ENCODE assay signal across 1 cellular context in the genomic region with DNA sequence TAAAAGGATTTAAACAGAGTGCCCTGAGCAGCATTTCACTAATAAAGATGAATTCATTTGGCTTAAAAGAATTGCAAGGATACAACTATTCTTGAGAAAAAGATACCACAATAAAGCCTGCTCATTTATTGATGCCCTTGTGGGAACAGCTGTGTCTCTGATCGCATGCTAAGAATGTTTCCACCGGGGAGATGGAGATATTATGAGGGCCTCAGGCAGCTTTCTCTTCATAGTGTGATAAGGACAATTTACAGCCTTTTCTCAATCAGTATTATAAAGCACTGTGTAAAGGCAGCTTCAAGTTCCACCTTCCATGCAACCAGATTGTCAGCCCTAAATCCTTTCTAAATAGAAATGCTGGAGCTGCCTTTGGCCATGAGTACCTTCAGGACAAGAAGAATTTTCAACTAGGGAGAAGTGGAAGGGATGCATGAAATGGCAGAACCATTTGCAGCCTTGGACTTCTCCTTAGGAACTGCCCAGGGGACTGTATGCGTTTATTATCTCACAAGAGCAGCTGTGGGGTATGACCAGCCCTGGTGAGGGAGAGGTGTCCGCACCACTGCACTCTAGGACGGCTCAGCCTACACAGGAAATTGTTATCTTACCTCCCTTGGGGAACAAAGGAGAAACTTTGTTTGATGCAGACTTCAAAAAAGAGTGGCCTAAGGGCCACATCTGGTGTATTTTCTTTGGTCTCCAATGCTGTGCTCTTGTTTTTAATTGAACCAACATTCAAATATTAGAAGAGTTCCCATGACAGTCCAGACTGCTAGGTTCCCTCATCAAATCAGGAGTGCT.
A peak's percentile ranks its signal among the peaks of the same experiment; 100 is the strongest.
TF ChIP-seq lines count a peak whose summit lies in the region.

No MANE protein-coding gene starts in this region.

TF ChIP-seq in K562, 482 proteins besides CTCF, POLR2A, EP300 and RAD21 (continued from another document and continues in another):
- TF ChIP-seq, protein P1, sequence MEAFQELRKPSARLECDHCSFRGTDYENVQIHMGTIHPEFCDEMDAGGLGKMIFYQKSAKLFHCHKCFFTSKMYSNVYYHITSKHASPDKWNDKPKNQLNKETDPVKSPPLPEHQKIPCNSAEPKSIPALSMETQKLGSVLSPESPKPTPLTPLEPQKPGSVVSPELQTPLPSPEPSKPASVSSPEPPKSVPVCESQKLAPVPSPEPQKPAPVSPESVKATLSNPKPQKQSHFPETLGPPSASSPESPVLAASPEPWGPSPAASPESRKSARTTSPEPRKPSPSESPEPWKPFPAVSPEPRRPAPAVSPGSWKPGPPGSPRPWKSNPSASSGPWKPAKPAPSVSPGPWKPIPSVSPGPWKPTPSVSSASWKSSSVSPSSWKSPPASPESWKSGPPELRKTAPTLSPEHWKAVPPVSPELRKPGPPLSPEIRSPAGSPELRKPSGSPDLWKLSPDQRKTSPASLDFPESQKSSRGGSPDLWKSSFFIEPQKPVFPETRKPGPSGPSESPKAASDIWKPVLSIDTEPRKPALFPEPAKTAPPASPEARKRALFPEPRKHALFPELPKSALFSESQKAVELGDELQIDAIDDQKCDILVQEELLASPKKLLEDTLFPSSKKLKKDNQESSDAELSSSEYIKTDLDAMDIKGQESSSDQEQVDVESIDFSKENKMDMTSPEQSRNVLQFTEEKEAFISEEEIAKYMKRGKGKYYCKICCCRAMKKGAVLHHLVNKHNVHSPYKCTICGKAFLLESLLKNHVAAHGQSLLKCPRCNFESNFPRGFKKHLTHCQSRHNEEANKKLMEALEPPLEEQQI (IDR thresholded peaks at IDR 0.05) = 0 out of 2 replicates have a peak, but pooled peaks have one; percentile 39
- TF ChIP-seq ZNF124 (CRISPR knock-in tag; IDR thresholded peaks at IDR 0.05) (no peak), SFPQ (IDR thresholded peaks at IDR 0.05; ENCODE audit: low read depth, low read length) (no peak), ARID1B (IDR thresholded peaks at IDR 0.05) (peak; percentile 94), BRD9 (IDR thresholded peaks at IDR 0.05; ENCODE audit: low read depth, partially characterized antibody) (peak; percentile 25), SOX6 (IDR thresholded peaks at IDR 0.05) (peak; percentile 92), MEF2D (tag; conservative IDR thresholded peaks at IDR 0.05; ENCODE audit: low read depth) (no peak), MXI1 (IDR thresholded peaks at IDR 0.05; ENCODE audit: low read depth, low read length) (no peak), GTF2F1 (IDR thresholded peaks at IDR 0.05; ENCODE audit: low read depth, low read length) (no peak), FOSL1 (tag; conservative IDR thresholded peaks at IDR 0.05) (peak; percentile 59), MAZ (CRISPR knock-in tag; conservative IDR thresholded peaks at IDR 0.05 in 1 of 2, IDR thresholded peaks at IDR 0.05 in 1 of 2) (no peak), GABPA (tag; conservative IDR thresholded peaks at IDR 0.05; ENCODE audit: low read depth) (0 out of 2 replicates have a peak, but pooled peaks have one; percentile 26), TRIM24 (IDR thresholded peaks at IDR 0.05) (peak; percentile 50 to 65; a peak in 2 of 4 replicates), CEBPG (CRISPR knock-in tag; IDR thresholded peaks at IDR 0.05) (no peak), CEBPG (tag; conservative IDR thresholded peaks at IDR 0.05 in 1 of 2, IDR thresholded peaks at IDR 0.05 in 1 of 2) (no peak), CCAR2 (IDR thresholded peaks at IDR 0.05; ENCODE audit: low read depth, low read length) (no peak), ZNF780A (CRISPR knock-in tag; IDR thresholded peaks at IDR 0.05) (no peak), ATF1 (CRISPR knock-in tag; IDR thresholded peaks at IDR 0.05) (no peak), ATF1 (tag; IDR thresholded peaks at IDR 0.05) (peak; percentile 50; the same call in 1 of the 2 replicates), SMARCA4 (IDR thresholded peaks at IDR 0.05) (peak; percentile 89), SMARCC2 (IDR thresholded peaks at IDR 0.05; ENCODE audit: low read depth) (peak; percentile 66; the same call in 1 of the 2 replicates), NELFE (IDR thresholded peaks at IDR 0.05; ENCODE audit: insufficient read depth, insufficient read length) (no peak), ZNF699 (CRISPR knock-in tag; IDR thresholded peaks at IDR 0.05; ENCODE audit: insufficient replicate concordance) (no peak), NFE2 (IDR thresholded peaks at IDR 0.05; ENCODE audit: low read depth) (peak; percentile 49; the same call in 1 of the 2 replicates), MTA2 (IDR thresholded peaks at IDR 0.05; ENCODE audit: low read depth) (peak; percentile 78), NCOA1 (IDR thresholded peaks at IDR 0.05; ENCODE audit: low read depth) (peak; percentile 30; the same call in 1 of the 2 replicates), CXXC5 (CRISPR knock-in tag; IDR thresholded peaks at IDR 0.05) (peak; percentile 73), ZFP36 (IDR thresholded peaks at IDR 0.05; ENCODE audit: low read depth, low read length, partially characterized antibody) (peak; percentile 9), ETS2 (tag; IDR thresholded peaks at IDR 0.05; ENCODE audit: borderline replicate concordance, poor library complexity, severe bottlenecking) (no peak), RBM14 (IDR thresholded peaks at IDR 0.05; ENCODE audit: borderline replicate concordance, insufficient read depth, low read depth, low read length) (no peak), TBL1XR1 (IDR thresholded peaks at IDR 0.05; ENCODE audit: low read length in 2 of 2) (peak in 1 of 2 experiments; percentile 60; a peak in 1 of 4 replicates), ATF7 (IDR thresholded peaks at IDR 0.05) (peak; percentile 38; the same call in 1 of the 2 replicates), RNF2 (IDR thresholded peaks at IDR 0.05) (peak; percentile 64; the same call in 1 of the 2 replicates), PCBP2 (IDR thresholded peaks at IDR 0.05; ENCODE audit: low read depth, low read length, poor library complexity, severe bottlenecking) (no peak), PML (IDR thresholded peaks at IDR 0.05; ENCODE audit: low read length) (peak; percentile 67; the same call in 1 of the 2 replicates), KDM1A (IDR thresholded peaks at IDR 0.05) (peak; percentile 42 to 58), TCF15 (CRISPR knock-in tag; IDR thresholded peaks at IDR 0.05) (no peak), ARHGAP35 (IDR thresholded peaks at IDR 0.05; ENCODE audit: partially characterized antibody) (no peak), DMBX1 (CRISPR knock-in tag; IDR thresholded peaks at IDR 0.05; ENCODE audit: borderline replicate concordance) (0 out of 2 replicates have a peak, but pooled peaks have one; percentile 32), KHSRP (IDR thresholded peaks at IDR 0.05) (no peak), TCF3 (CRISPR knock-in tag; IDR thresholded peaks at IDR 0.05) (peak; percentile 92), PHB (CRISPR knock-in tag; IDR thresholded peaks at IDR 0.05) (no peak), MEIS2 (IDR thresholded peaks at IDR 0.05; ENCODE audit: partially characterized antibody) (peak; percentile 52), ERF (CRISPR knock-in tag; IDR thresholded peaks at IDR 0.05) (no peak)
- TF ChIP-seq, protein P2, sequence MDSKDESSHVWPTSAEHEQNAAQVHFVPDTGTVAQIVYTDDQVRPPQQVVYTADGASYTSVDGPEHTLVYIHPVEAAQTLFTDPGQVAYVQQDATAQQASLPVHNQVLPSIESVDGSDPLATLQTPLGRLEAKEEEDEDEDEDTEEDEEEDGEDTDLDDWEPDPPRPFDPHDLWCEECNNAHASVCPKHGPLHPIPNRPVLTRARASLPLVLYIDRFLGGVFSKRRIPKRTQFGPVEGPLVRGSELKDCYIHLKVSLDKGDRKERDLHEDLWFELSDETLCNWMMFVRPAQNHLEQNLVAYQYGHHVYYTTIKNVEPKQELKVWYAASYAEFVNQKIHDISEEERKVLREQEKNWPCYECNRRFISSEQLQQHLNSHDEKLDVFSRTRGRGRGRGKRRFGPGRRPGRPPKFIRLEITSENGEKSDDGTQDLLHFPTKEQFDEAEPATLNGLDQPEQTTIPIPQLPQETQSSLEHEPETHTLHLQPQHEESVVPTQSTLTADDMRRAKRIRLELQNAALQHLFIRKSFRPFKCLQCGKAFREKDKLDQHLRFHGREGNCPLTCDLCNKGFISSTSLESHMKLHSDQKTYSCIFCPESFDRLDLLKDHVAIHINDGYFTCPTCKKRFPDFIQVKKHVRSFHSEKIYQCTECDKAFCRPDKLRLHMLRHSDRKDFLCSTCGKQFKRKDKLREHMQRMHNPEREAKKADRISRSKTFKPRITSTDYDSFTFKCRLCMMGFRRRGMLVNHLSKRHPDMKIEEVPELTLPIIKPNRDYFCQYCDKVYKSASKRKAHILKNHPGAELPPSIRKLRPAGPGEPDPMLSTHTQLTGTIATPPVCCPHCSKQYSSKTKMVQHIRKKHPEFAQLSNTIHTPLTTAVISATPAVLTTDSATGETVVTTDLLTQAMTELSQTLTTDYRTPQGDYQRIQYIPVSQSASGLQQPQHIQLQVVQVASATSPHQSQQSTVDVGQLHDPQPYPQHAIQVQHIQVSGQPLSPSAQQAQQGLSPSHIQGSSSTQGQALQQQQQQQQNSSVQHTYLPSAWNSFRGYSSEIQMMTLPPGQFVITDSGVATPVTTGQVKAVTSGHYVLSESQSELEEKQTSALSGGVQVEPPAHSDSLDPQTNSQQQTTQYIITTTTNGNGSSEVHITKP (IDR thresholded peaks at IDR 0.05; ENCODE audit: partially characterized antibody) = peak; percentile 44
- TF ChIP-seq, protein P3, sequence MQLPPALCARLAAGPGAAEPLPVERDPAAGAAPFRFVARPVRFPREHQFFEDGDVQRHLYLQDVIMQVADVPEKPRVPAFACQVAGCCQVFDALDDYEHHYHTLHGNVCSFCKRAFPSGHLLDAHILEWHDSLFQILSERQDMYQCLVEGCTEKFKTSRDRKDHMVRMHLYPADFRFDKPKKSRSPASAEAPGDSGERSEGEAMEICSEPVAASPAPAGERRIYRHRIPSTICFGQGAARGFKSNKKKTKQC (CRISPR knock-in tag; IDR thresholded peaks at IDR 0.05) = no peak
- TF ChIP-seq, protein P4, sequence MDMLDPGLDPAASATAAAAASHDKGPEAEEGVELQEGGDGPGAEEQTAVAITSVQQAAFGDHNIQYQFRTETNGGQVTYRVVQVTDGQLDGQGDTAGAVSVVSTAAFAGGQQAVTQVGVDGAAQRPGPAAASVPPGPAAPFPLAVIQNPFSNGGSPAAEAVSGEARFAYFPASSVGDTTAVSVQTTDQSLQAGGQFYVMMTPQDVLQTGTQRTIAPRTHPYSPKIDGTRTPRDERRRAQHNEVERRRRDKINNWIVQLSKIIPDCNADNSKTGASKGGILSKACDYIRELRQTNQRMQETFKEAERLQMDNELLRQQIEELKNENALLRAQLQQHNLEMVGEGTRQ (CRISPR knock-in tag; IDR thresholded peaks at IDR 0.05) = no peak
- TF ChIP-seq, protein P5, sequence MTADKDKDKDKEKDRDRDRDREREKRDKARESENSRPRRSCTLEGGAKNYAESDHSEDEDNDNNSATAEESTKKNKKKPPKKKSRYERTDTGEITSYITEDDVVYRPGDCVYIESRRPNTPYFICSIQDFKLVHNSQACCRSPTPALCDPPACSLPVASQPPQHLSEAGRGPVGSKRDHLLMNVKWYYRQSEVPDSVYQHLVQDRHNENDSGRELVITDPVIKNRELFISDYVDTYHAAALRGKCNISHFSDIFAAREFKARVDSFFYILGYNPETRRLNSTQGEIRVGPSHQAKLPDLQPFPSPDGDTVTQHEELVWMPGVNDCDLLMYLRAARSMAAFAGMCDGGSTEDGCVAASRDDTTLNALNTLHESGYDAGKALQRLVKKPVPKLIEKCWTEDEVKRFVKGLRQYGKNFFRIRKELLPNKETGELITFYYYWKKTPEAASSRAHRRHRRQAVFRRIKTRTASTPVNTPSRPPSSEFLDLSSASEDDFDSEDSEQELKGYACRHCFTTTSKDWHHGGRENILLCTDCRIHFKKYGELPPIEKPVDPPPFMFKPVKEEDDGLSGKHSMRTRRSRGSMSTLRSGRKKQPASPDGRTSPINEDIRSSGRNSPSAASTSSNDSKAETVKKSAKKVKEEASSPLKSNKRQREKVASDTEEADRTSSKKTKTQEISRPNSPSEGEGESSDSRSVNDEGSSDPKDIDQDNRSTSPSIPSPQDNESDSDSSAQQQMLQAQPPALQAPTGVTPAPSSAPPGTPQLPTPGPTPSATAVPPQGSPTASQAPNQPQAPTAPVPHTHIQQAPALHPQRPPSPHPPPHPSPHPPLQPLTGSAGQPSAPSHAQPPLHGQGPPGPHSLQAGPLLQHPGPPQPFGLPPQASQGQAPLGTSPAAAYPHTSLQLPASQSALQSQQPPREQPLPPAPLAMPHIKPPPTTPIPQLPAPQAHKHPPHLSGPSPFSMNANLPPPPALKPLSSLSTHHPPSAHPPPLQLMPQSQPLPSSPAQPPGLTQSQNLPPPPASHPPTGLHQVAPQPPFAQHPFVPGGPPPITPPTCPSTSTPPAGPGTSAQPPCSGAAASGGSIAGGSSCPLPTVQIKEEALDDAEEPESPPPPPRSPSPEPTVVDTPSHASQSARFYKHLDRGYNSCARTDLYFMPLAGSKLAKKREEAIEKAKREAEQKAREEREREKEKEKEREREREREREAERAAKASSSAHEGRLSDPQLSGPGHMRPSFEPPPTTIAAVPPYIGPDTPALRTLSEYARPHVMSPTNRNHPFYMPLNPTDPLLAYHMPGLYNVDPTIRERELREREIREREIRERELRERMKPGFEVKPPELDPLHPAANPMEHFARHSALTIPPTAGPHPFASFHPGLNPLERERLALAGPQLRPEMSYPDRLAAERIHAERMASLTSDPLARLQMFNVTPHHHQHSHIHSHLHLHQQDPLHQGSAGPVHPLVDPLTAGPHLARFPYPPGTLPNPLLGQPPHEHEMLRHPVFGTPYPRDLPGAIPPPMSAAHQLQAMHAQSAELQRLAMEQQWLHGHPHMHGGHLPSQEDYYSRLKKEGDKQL (CRISPR knock-in tag; IDR thresholded peaks at IDR 0.05; ENCODE audit: borderline replicate concordance) = no peak
- TF ChIP-seq, protein P6, sequence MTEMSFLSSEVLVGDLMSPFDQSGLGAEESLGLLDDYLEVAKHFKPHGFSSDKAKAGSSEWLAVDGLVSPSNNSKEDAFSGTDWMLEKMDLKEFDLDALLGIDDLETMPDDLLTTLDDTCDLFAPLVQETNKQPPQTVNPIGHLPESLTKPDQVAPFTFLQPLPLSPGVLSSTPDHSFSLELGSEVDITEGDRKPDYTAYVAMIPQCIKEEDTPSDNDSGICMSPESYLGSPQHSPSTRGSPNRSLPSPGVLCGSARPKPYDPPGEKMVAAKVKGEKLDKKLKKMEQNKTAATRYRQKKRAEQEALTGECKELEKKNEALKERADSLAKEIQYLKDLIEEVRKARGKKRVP (CRISPR knock-in tag; IDR thresholded peaks at IDR 0.05) = no peak
